7 cellular contexts compared by ENCODE assay signal in genomic region chr1:107164901-107165300, GRCh38. TPM values are rescaled to one million over a fixed set of nuclear protein-coding genes. Genes with fewer than 3 reads are reported as not detected.
"Had no signal": no experiment of that assay in that cellular context is flagged by ENCODE, and none has a peak within 500 bp of the region (broad histone marks: within the 10 kb centered on the region; RNA-seq: fewer than 3 reads in every experiment).

No MANE protein-coding gene starts in this region.

RNA-seq across cellular contexts. Expression of gene NTNG1, which starts 24.1 kb away (rescaled TPM):
- total RNA-seq: mesenteric fat pad; naive thymus-derived CD4-positive, alpha-beta T cell; natural killer cell treated with Interleukin-12 subunit alpha and Interleukin-12 subunit beta and Interleukin-15 and Interleukin-18, amount 100 ng/mL, for 72 hours; right lobe of liver had no signal
- polyA plus RNA-seq: immature natural killer cell; liver; naive thymus-derived CD4-positive, alpha-beta T cell; neural cell had no signal
